Comparison of ENCODE assay signal across 11 cellular contexts in genomic region chr9:127953768-127954505, GRCh38. TPM values are rescaled to one million over a fixed set of nuclear protein-coding genes. Genes with fewer than 3 reads are reported as not detected.
DNase-seq lines count a peak whose midpoint lies in the region; ATAC-seq, FAIRE-seq and TF ChIP-seq lines count a peak whose summit lies in the region.
"Had no signal": no experiment of that assay in that cellular context is flagged by ENCODE, and none has a peak within 500 bp of the region (broad histone marks: within the 10 kb centered on the region; RNA-seq: fewer than 3 reads in every experiment).

No MANE protein-coding gene starts in this region.

- TF ChIP-seq RAD21 in GM12878 (IDR thresholded peaks at IDR 0.05; ENCODE audit: insufficient read depth, low read depth, low read length): no peak

- peaks cover 3% of the 10 kb centered on the region for H3K79me2 ChIP-seq in GM12878 (ENCODE audit: control insufficient read depth, insufficient read depth, low read length)

- TF ChIP-seq EP300 in GM12878 (IDR thresholded peaks at IDR 0.05; ENCODE audit: borderline replicate concordance in 1 of 2, control insufficient read depth in 1 of 2, low read depth in 2 of 2, low read length in 2 of 2): no peak

- no peak for TF ChIP-seq POLR2A in GM12878 (IDR thresholded peaks at IDR 0.05; ENCODE audit: low read depth, low read length)

- H3K27ac ChIP-seq in GM12878 (ENCODE audit: control insufficient read depth, insufficient read depth): no peak overlapping the region
- peak overlapping the region in 11 of 21 experiments; percentile 1 to 86 (median 62) for H3K27ac ChIP-seq in skin epidermis
- H3K27ac ChIP-seq: SK-N-MC had no signal

- RAD21 ChIA-PET in GM12878 (lab: Charles Lee; ENCODE audit: unreplicated experiment): interaction anchor here (1.0 to 4.4 kb wide), 8 partner anchors 12 to 118 kb away, joined by 3 to 80 read pairs (median 4); no protein-coding TSS in a partner anchor

- SMC1A ChIA-PET in GM12878 (lab: Charles Lee; ENCODE audit: uncharacterized antibody, unreplicated experiment): interaction anchor here (1.3 to 6.7 kb wide), 8 partner anchors 16 to 171 kb away, joined by 3 to 96 read pairs (median 7); partner anchors contain the start of gene EEIG1

- no peak overlapping the region for H2AFZ ChIP-seq in GM12878 (ENCODE audit: control insufficient read depth, low read depth, low read length)

- H3K27me3 ChIP-seq in GM12878 (replicated peaks in 1 of 2; ENCODE audit: control insufficient read depth in 2 of 2, insufficient read depth in 2 of 2, low read length in 1 of 2): no peaks in the 10 kb centered on the region

- intact Hi-C loops in GM12878 (cut with micrococcal nuclease; ENCODE audit: unreplicated experiment): no loop called here

- no peaks in the 10 kb centered on the region for H3K36me3 ChIP-seq in GM12878 (ENCODE audit: control insufficient read depth in 2 of 2, insufficient read depth in 2 of 2, low read length in 1 of 2)

- H3K4me3 ChIP-seq in GM12878: no peak overlapping the region
- H3K4me3 ChIP-seq in skin epidermis: no peak overlapping the region
- H3K4me3 ChIP-seq: SK-N-MC had no signal

- 78% methylated on average over 17 of the region's 17 CpGs for WGBS in GM12878 (ENCODE audit: insufficient coverage, insufficient replicate concordance, low lambda C conversion rate, missing lambda C conversion rate)

- H4K20me1 ChIP-seq in GM12878 (ENCODE audit: control insufficient read depth, insufficient read depth): 0 out of 2 replicates have a peak, but pooled peaks cover 3% of the 10 kb centered on the region

- H3K4me2 ChIP-seq in GM12878 (ENCODE audit: control insufficient read depth, insufficient read depth): no peak overlapping the region

- no peak for TF ChIP-seq CTCF in GM12878 (IDR thresholded peaks at IDR 0.05 in 2 of 3, conservative IDR thresholded peaks at IDR 0.05 in 1 of 3; ENCODE audit: control insufficient read depth in 2 of 3, extremely low read depth in 1 of 3, insufficient read depth in 1 of 3, low read depth in 3 of 3, low read length in 3 of 3)
- no peak for TF ChIP-seq CTCF in GM13976 (IDR thresholded peaks at IDR 0.05; ENCODE audit: borderline replicate concordance, control extremely low read depth, extremely low read depth, insufficient read depth, missing control alignments)

- no peak for FAIRE-seq in GM12878 (lab: Jason Lieb, UNC)
- FAIRE-seq: A204.1, endometrium had no signal

- POLR2A ChIA-PET in GM12878 (lab: Charles Lee): interaction anchor here (0.5 to 2.7 kb wide), 4 partner anchors 14 to 522 kb away, joined by 3 to 10 read pairs (median 4); no protein-coding TSS in a partner anchor

- no peak for ATAC-seq in GM12878

- no peaks in the 10 kb centered on the region for H3K9me3 ChIP-seq in GM12878 (replicated peaks; ENCODE audit: control insufficient read depth, insufficient read depth, low read length)

- peaks cover 14% of the 10 kb centered on the region for H3K4me1 ChIP-seq in GM12878 (ENCODE audit: control insufficient read depth, insufficient read depth, low read length)

- no TSS peak for BruUV-seq in GM12878 (replicated peaks; lab: Mats Ljungman, UMichigan)

- CTCF ChIA-PET in GM12878 (lab: Yijun Ruan, JAX): interaction anchor here (1.1 to 13.8 kb wide), 14 partner anchors 12 to 171 kb away, joined by 3 to 332 read pairs (median 10); partner anchors contain the start of gene EEIG1

- no peak overlapping the region for H3K9ac ChIP-seq in GM12878 (ENCODE audit: control insufficient read depth, insufficient read depth, low read length)

- peak; percentile 45 for DNase-seq in NCI-H2107 treated with DMSO at 0.1 percent for 48 hours (lab: John Stamatoyannopoulos, UW; ENCODE audit: unreplicated experiment)
- no peak for DNase-seq in NCI-H2107 (lab: John Stamatoyannopoulos, UW)
- no peak for DNase-seq in GM12878 (ENCODE audit: low read depth, low spot score)
- no peak for DNase-seq in GM19240 (ENCODE audit: insufficient read length, low spot score)
- DNase-seq in GM13976 (ENCODE audit: low spot score): no peak
- DNase-seq: activated CD8-positive, alpha-beta memory T cell treated with anti-CD3 and anti-CD28 coated beads, Interleukin-2, amount 50 U/mL, for 48 hours; NCI-H1105 treated with DMSO at 0.1 percent for 48 hours had no signal

- in situ Hi-C loops in GM12878 (cut with MboI) (no loop called here), GM13976 (cut with MboI; ENCODE audit: low sequenced_read_pairs, unreplicated experiment) (no loop called here)

RNA-seq across cellular contexts. Expression of gene DPM2, which starts 16.3 kb away (rescaled TPM):
- 35.0 and 35.4 TPM in 2 replicates for total RNA-seq in GM12878 (2013; cell fraction: nucleolus; rRNA removed)
- 36.3 and 40.3 TPM in 2 replicates for total RNA-seq in GM12878 (2014; rRNA removed)
- 30.6 and 31.7 TPM in 2 replicates for total RNA-seq in GM12878 (2014; rRNA removed; fragmentation: Illumina TruSeq; extraction: Trizol)
- total RNA-seq in GM12878 (2021): 40.7 and 44.0 TPM in 2 replicates
- 17.4 TPM for polyA plus RNA-seq in GM12878 (2011; ENCODE audit: low read depth)
- polyA plus RNA-seq in GM12878 (2011; rRNA removed): 25.8 and 49.2 TPM in 2 replicates
- polyA plus RNA-seq in GM12878 (2011; cell fraction: cytosol; rRNA removed): 73.3 and 82.9 TPM in 2 replicates
- polyA plus RNA-seq in GM12878 (2011; cell fraction: nucleus; rRNA removed): 54.9 and 64.6 TPM in 2 replicates
- polyA plus RNA-seq in GM12878 (2012): 30.5 and 35.8 TPM in 2 replicates
- 24.3 and 45.4 TPM in 2 replicates for polyA plus RNA-seq in GM12878 (2014; fragmentation: Illumina TruSeq; extraction: Trizol)
- 10 to 100 TPM; 22.7 to 24.2 TPM for polyA plus RNA-seq in GM12878 (2014; fragmentation: Nextera tagmentation; extraction: Ambion mirVana)
- 54.3 and 56.5 TPM in 2 replicates for polyA plus RNA-seq in GM12878 (2014; rRNA removed)
- polyA plus RNA-seq in GM12878 (2016; fragmentation: Nextera tagmentation; extraction: Ambion mirVana): 10 to 100 TPM; 76.7 to 77.9 TPM
- 39.4 and 64.4 TPM in 2 replicates for polyA minus RNA-seq in GM12878 (2011; rRNA and poly(A)+ RNA removed)
- polyA minus RNA-seq in GM12878 (2011; cell fraction: cytosol; rRNA and poly(A)+ RNA removed): 27.0 and 30.2 TPM in 2 replicates
- polyA minus RNA-seq in GM12878 (2011; cell fraction: nucleus; rRNA and poly(A)+ RNA removed): 38.0 and 63.1 TPM in 2 replicates

RNA-seq across cellular contexts. Expression of gene PIP5KL1, which starts 23.4 kb away (rescaled TPM):
- 1.9 and 2.0 TPM in 2 replicates for total RNA-seq in GM12878 (2013; cell fraction: nucleolus; rRNA removed)
- total RNA-seq in GM12878 (2014; rRNA removed) (0.40 TPM in 1 of 2 replicates, not detected in the other), GM12878 (2014; rRNA removed; fragmentation: Illumina TruSeq; extraction: Trizol) (0.14 and 0.22 TPM in 2 replicates), GM12878 (2021) (0.32 and 0.64 TPM in 2 replicates)
- polyA plus RNA-seq in GM12878 (2011; ENCODE audit: low read depth): 0.41 TPM
- polyA plus RNA-seq in GM12878 (2011; rRNA removed) (0.12 and 0.50 TPM in 2 replicates), GM12878 (2014; fragmentation: Illumina TruSeq; extraction: Trizol) (0.04 TPM in 1 of 2 replicates, not detected in the other), GM12878 (2014; fragmentation: Nextera tagmentation; extraction: Ambion mirVana) (not detected), GM12878 (2014; rRNA removed) (0.55 and 0.67 TPM in 2 replicates), GM12878 (2016; fragmentation: Nextera tagmentation; extraction: Ambion mirVana) (under 1 TPM; 0.11 to 0.47 TPM)
- 0.34 and 0.52 TPM in 2 replicates for polyA plus RNA-seq in GM12878 (2011; cell fraction: cytosol; rRNA removed)
- 2.2 and 3.0 TPM in 2 replicates for polyA plus RNA-seq in GM12878 (2011; cell fraction: nucleus; rRNA removed)
- polyA plus RNA-seq in GM12878 (2012): 0.60 and 1.1 TPM in 2 replicates
- 0.10 TPM in 1 of 2 replicates, not detected in the other for polyA minus RNA-seq in GM12878 (2011; rRNA and poly(A)+ RNA removed)
- polyA minus RNA-seq in GM12878 (2011; cell fraction: cytosol; rRNA and poly(A)+ RNA removed): not detected in 2 replicates
- polyA minus RNA-seq in GM12878 (2011; cell fraction: nucleus; rRNA and poly(A)+ RNA removed): 0.57 and 0.85 TPM in 2 replicates

RNA-seq across cellular contexts. Expression of gene EEIG1, which starts 26.9 kb away (rescaled TPM):
- total RNA-seq in GM12878 (2013; cell fraction: nucleolus; rRNA removed): 23.5 and 27.2 TPM in 2 replicates
- total RNA-seq in GM12878 (2014; rRNA removed) (7.4 TPM in 2 replicates), GM12878 (2014; rRNA removed; fragmentation: Illumina TruSeq; extraction: Trizol) (8.5 and 9.5 TPM in 2 replicates), GM12878 (2021) (69.7 and 75.9 TPM in 2 replicates)
- polyA plus RNA-seq in GM12878 (2011; ENCODE audit: low read depth): 116 TPM
- polyA plus RNA-seq in GM12878 (2011; rRNA removed) (3.3 and 6.6 TPM in 2 replicates), GM12878 (2014; fragmentation: Illumina TruSeq; extraction: Trizol) (7.2 and 16.9 TPM in 2 replicates), GM12878 (2014; fragmentation: Nextera tagmentation; extraction: Ambion mirVana) (1 to 10 TPM; 1.2 to 2.7 TPM), GM12878 (2014; rRNA removed) (20.7 and 21.5 TPM in 2 replicates), GM12878 (2016; fragmentation: Nextera tagmentation; extraction: Ambion mirVana) (10 to 100 TPM in 1 of 2 experiments, 1 to 10 TPM in 1; 8.5 to 12.9 TPM)
- polyA plus RNA-seq in GM12878 (2011; cell fraction: cytosol; rRNA removed): 10.5 and 12.0 TPM in 2 replicates
- polyA plus RNA-seq in GM12878 (2011; cell fraction: nucleus; rRNA removed): 13.2 and 14.7 TPM in 2 replicates
- 61.5 and 83.9 TPM in 2 replicates for polyA plus RNA-seq in GM12878 (2012)
- 2.9 and 6.1 TPM in 2 replicates for polyA minus RNA-seq in GM12878 (2011; rRNA and poly(A)+ RNA removed)
- 4.0 and 8.6 TPM in 2 replicates for polyA minus RNA-seq in GM12878 (2011; cell fraction: cytosol; rRNA and poly(A)+ RNA removed)
- 2.8 and 6.3 TPM in 2 replicates for polyA minus RNA-seq in GM12878 (2011; cell fraction: nucleus; rRNA and poly(A)+ RNA removed)

RNA-seq across cellular contexts. Expression of gene ST6GALNAC4, which starts 37.1 kb away (rescaled TPM):
- total RNA-seq in GM12878 (2013; cell fraction: nucleolus; rRNA removed): 98.4 and 112 TPM in 2 replicates
- total RNA-seq in GM12878 (2014; rRNA removed) (48.3 and 57.4 TPM in 2 replicates), GM12878 (2014; rRNA removed; fragmentation: Illumina TruSeq; extraction: Trizol) (20.7 and 23.7 TPM in 2 replicates), GM12878 (2021) (56.1 and 64.1 TPM in 2 replicates)
- polyA plus RNA-seq in GM12878 (2011; ENCODE audit: low read depth): 11.8 TPM
- polyA plus RNA-seq in GM12878 (2011; rRNA removed) (6.9 and 16.4 TPM in 2 replicates), GM12878 (2014; fragmentation: Illumina TruSeq; extraction: Trizol) (3.0 and 13.5 TPM in 2 replicates), GM12878 (2014; fragmentation: Nextera tagmentation; extraction: Ambion mirVana) (1 to 10 TPM; 4.2 to 6.6 TPM), GM12878 (2014; rRNA removed) (63.2 and 68.1 TPM in 2 replicates), GM12878 (2016; fragmentation: Nextera tagmentation; extraction: Ambion mirVana) (10 to 100 TPM; 46.7 to 49.9 TPM)
- polyA plus RNA-seq in GM12878 (2011; cell fraction: cytosol; rRNA removed): 38.1 and 52.2 TPM in 2 replicates
- 59.2 and 59.5 TPM in 2 replicates for polyA plus RNA-seq in GM12878 (2011; cell fraction: nucleus; rRNA removed)
- polyA plus RNA-seq in GM12878 (2012): 40.4 and 47.8 TPM in 2 replicates
- polyA minus RNA-seq in GM12878 (2011; rRNA and poly(A)+ RNA removed): 23.9 and 54.0 TPM in 2 replicates
- polyA minus RNA-seq in GM12878 (2011; cell fraction: cytosol; rRNA and poly(A)+ RNA removed): 25.1 and 31.3 TPM in 2 replicates
- 27.2 and 51.5 TPM in 2 replicates for polyA minus RNA-seq in GM12878 (2011; cell fraction: nucleus; rRNA and poly(A)+ RNA removed)

RNA-seq across cellular contexts. Expression of gene ST6GALNAC6, which starts 54.5 kb away (rescaled TPM):
- 55.6 and 55.9 TPM in 2 replicates for total RNA-seq in GM12878 (2013; cell fraction: nucleolus; rRNA removed)
- total RNA-seq in GM12878 (2014; rRNA removed): 22.6 and 27.0 TPM in 2 replicates
- 16.0 and 17.6 TPM in 2 replicates for total RNA-seq in GM12878 (2014; rRNA removed; fragmentation: Illumina TruSeq; extraction: Trizol)
- total RNA-seq in GM12878 (2021): 21.1 and 23.2 TPM in 2 replicates
- 9.5 TPM for polyA plus RNA-seq in GM12878 (2011; ENCODE audit: low read depth)
- polyA plus RNA-seq in GM12878 (2011; rRNA removed): 13.9 and 24.6 TPM in 2 replicates
- polyA plus RNA-seq in GM12878 (2011; cell fraction: cytosol; rRNA removed): 28.4 and 35.1 TPM in 2 replicates
- polyA plus RNA-seq in GM12878 (2011; cell fraction: nucleus; rRNA removed): 55.5 and 94.2 TPM in 2 replicates
- polyA plus RNA-seq in GM12878 (2012): 19.0 and 22.5 TPM in 2 replicates
- 7.2 and 16.1 TPM in 2 replicates for polyA plus RNA-seq in GM12878 (2014; fragmentation: Illumina TruSeq; extraction: Trizol)
- under 1 TPM; 0.40 to 0.48 TPM for polyA plus RNA-seq in GM12878 (2014; fragmentation: Nextera tagmentation; extraction: Ambion mirVana)
- 24.0 and 24.7 TPM in 2 replicates for polyA plus RNA-seq in GM12878 (2014; rRNA removed)
- polyA plus RNA-seq in GM12878 (2016; fragmentation: Nextera tagmentation; extraction: Ambion mirVana): 10 to 100 TPM; 12.6 to 12.7 TPM
- polyA minus RNA-seq in GM12878 (2011; rRNA and poly(A)+ RNA removed): 20.8 and 26.1 TPM in 2 replicates
- polyA minus RNA-seq in GM12878 (2011; cell fraction: cytosol; rRNA and poly(A)+ RNA removed): 4.7 and 8.0 TPM in 2 replicates
- polyA minus RNA-seq in GM12878 (2011; cell fraction: nucleus; rRNA and poly(A)+ RNA removed): 12.1 and 16.7 TPM in 2 replicates
